ENCODE assay signal across 1 cellular context in genomic region chr6:28212510-28213212, GRCh38.
TF ChIP-seq lines count a peak whose summit lies in the region.

No MANE protein-coding gene starts in this region.

TF ChIP-seq in K562, 482 proteins besides CTCF, POLR2A, EP300 and RAD21 (continues in another document):
- TF ChIP-seq MTA1 (IDR thresholded peaks at IDR 0.05; ENCODE audit: borderline replicate concordance) (peak; percentile 91; the same call in 1 of the 2 replicates), ZBTB8A (IDR thresholded peaks at IDR 0.05; ENCODE audit: partially characterized antibody) (peak; percentile 50), HDAC2 (IDR thresholded peaks at IDR 0.05) (peak; percentile 50; the same call in 1 of the 2 replicates), FUS (optimal IDR thresholded peaks at IDR 0.05; ENCODE audit: low read depth, low read length) (no peak), MAX (CRISPR knock-in tag; IDR thresholded peaks at IDR 0.05) (peak; percentile 88), SLC30A9 (CRISPR knock-in tag; IDR thresholded peaks at IDR 0.05) (no peak), ZFP36 (IDR thresholded peaks at IDR 0.05; ENCODE audit: low read depth, low read length, partially characterized antibody) (peak; percentile 51), RAD51 (IDR thresholded peaks at IDR 0.05; ENCODE audit: borderline replicate concordance, low read depth) (peak; percentile 54; the same call in 1 of the 2 replicates), NCOA2 (IDR thresholded peaks at IDR 0.05; ENCODE audit: partially characterized antibody in 2 of 2) (peak in 1 of 2 experiments; percentile 83), ARID4B (CRISPR knock-in tag; IDR thresholded peaks at IDR 0.05) (no peak; the same call in 1 of the 2 replicates), ADNP (tag; IDR thresholded peaks at IDR 0.05) (peak; percentile 96), ZNF561 (CRISPR knock-in tag; conservative IDR thresholded peaks at IDR 0.05) (0 out of 2 replicates have a peak, but pooled peaks have one; percentile 7), KDM1A (IDR thresholded peaks at IDR 0.05) (peak in 1 of 2 experiments; percentile 36; a peak in 2 of 4 replicates), NR1H2 (CRISPR knock-in tag; IDR thresholded peaks at IDR 0.05) (peak; percentile 47; the same call in 1 of the 2 replicates), FOXK2 (conservative IDR thresholded peaks at IDR 0.05 in 1 of 2, IDR thresholded peaks at IDR 0.05 in 1 of 2; ENCODE audit: low read depth in 2 of 2) (peak; percentile 83 to 92), ZNF324 (CRISPR knock-in tag; IDR thresholded peaks at IDR 0.05) (no peak), JUN (IDR thresholded peaks at IDR 0.05; ENCODE audit: borderline replicate concordance, low read depth, low read length) (peak; percentile 68), JUN (CRISPR knock-in tag; IDR thresholded peaks at IDR 0.05; ENCODE audit: borderline replicate concordance) (peak; percentile 93; the same call in 1 of the 2 replicates), PHF20 (IDR thresholded peaks at IDR 0.05; ENCODE audit: partially characterized antibody) (peak; percentile 85), TRIM24 (IDR thresholded peaks at IDR 0.05) (peak; percentile 9 to 69; a peak in 1 of 4 replicates), ZBTB2 (IDR thresholded peaks at IDR 0.05) (peak; percentile 84), TAF1 (IDR thresholded peaks at IDR 0.05; ENCODE audit: control insufficient read depth, extremely low read depth, insufficient read depth, low read length, severe bottlenecking) (peak; percentile 7), RBBP5 (IDR thresholded peaks at IDR 0.05; ENCODE audit: borderline replicate concordance, insufficient read depth, low read length, poor library complexity, severe bottlenecking) (peak; percentile 80), POLR3G (IDR thresholded peaks at IDR 0.05; ENCODE audit: extremely low read depth, insufficient read length, insufficient replicate concordance) (peak; percentile 99), NFIC (IDR thresholded peaks at IDR 0.05) (peak; percentile 87), MCM2 (IDR thresholded peaks at IDR 0.05; ENCODE audit: low read depth) (no peak), HMG20A (CRISPR knock-in tag; conservative IDR thresholded peaks at IDR 0.05) (0 out of 2 replicates have a peak, but pooled peaks have one; percentile 40), ZBTB5 (IDR thresholded peaks at IDR 0.05) (peak; percentile 89), NEUROD1 (IDR thresholded peaks at IDR 0.05; ENCODE audit: borderline replicate concordance, low read depth, low read length, partially characterized antibody) (peak; percentile 48), ATF6 (CRISPR knock-in tag; IDR thresholded peaks at IDR 0.05) (peak; percentile 49; the same call in 1 of the 2 replicates), TCF7L2 (IDR thresholded peaks at IDR 0.05; ENCODE audit: low read depth, low read length) (0 out of 2 replicates have a peak, but pooled peaks have one; percentile 4), ZNF174 (CRISPR knock-in tag; IDR thresholded peaks at IDR 0.05) (0 out of 2 replicates have a peak, but pooled peaks have one; percentile 17)
- TF ChIP-seq, protein P1, sequence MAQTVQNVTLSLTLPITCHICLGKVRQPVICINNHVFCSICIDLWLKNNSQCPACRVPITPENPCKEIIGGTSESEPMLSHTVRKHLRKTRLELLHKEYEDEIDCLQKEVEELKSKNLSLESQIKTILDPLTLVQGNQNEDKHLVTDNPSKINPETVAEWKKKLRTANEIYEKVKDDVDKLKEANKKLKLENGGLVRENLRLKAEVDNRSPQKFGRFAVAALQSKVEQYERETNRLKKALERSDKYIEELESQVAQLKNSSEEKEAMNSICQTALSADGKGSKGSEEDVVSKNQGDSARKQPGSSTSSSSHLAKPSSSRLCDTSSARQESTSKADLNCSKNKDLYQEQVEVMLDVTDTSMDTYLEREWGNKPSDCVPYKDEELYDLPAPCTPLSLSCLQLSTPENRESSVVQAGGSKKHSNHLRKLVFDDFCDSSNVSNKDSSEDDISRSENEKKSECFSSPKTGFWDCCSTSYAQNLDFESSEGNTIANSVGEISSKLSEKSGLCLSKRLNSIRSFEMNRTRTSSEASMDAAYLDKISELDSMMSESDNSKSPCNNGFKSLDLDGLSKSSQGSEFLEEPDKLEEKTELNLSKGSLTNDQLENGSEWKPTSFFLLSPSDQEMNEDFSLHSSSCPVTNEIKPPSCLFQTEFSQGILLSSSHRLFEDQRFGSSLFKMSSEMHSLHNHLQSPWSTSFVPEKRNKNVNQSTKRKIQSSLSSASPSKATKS (CRISPR knock-in tag; IDR thresholded peaks at IDR 0.05), result no peak
- TF ChIP-seq, protein P2, sequence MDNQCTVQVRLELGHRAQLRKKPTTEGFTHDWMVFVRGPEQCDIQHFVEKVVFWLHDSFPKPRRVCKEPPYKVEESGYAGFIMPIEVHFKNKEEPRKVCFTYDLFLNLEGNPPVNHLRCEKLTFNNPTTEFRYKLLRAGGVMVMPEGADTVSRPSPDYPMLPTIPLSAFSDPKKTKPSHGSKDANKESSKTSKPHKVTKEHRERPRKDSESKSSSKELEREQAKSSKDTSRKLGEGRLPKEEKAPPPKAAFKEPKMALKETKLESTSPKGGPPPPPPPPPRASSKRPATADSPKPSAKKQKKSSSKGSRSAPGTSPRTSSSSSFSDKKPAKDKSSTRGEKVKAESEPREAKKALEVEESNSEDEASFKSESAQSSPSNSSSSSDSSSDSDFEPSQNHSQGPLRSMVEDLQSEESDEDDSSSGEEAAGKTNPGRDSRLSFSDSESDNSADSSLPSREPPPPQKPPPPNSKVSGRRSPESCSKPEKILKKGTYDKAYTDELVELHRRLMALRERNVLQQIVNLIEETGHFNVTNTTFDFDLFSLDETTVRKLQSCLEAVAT (IDR thresholded peaks at IDR 0.05), result peak; percentile 53 to 96; a peak in 3 of 4 replicates
- TF ChIP-seq, protein P3, sequence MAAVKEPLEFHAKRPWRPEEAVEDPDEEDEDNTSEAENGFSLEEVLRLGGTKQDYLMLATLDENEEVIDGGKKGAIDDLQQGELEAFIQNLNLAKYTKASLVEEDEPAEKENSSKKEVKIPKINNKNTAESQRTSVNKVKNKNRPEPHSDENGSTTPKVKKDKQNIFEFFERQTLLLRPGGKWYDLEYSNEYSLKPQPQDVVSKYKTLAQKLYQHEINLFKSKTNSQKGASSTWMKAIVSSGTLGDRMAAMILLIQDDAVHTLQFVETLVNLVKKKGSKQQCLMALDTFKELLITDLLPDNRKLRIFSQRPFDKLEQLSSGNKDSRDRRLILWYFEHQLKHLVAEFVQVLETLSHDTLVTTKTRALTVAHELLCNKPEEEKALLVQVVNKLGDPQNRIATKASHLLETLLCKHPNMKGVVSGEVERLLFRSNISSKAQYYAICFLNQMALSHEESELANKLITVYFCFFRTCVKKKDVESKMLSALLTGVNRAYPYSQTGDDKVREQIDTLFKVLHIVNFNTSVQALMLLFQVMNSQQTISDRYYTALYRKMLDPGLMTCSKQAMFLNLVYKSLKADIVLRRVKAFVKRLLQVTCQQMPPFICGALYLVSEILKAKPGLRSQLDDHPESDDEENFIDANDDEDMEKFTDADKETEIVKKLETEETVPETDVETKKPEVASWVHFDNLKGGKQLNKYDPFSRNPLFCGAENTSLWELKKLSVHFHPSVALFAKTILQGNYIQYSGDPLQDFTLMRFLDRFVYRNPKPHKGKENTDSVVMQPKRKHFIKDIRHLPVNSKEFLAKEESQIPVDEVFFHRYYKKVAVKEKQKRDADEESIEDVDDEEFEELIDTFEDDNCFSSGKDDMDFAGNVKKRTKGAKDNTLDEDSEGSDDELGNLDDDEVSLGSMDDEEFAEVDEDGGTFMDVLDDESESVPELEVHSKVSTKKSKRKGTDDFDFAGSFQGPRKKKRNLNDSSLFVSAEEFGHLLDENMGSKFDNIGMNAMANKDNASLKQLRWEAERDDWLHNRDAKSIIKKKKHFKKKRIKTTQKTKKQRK (IDR thresholded peaks at IDR 0.05; ENCODE audit: borderline replicate concordance, low read depth, low read length), result no peak
